Comparison of ENCODE assay signal across 9 cellular contexts in the genomic region with DNA sequence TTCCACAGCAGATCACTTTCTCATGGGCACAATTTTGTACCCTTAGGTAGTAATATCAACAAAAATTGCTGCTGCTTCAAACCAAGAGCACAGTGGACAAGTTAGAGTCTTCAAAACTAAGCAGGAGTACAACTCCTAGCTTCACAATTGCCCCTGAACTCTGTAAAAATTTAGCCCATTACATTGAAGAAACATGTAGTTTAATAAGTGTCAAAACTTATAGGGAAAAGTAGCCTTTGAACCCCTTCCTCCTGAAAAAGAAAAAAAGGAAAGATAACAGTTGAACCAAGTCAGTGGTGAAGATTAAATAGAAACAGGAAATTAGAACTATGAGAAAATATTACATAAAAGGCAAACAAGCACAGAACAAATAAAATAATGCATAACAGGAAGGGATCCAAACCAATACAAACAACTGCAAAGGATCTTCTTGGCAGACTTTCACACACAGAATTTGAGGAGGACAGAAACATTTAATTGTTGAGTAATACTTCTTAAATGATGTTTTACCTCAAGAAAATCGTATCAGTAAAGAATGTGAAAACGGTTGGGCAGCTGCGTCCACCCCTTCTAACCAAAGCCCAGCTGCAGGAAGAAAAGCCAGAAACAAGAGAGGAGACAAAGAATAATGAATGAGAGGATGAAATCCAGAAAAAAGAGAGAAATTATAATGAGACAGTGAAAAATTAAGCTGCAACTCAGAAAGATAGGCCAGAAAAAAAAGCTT.
DNase-seq lines count a peak whose midpoint lies in the region; ATAC-seq and TF ChIP-seq lines count a peak whose summit lies in the region.
"Had no signal": no experiment of that assay in that cellular context is flagged by ENCODE, and none has a peak within 500 bp of the region (broad histone marks: within the 10 kb centered on the region; RNA-seq: fewer than 3 reads in every experiment).

No MANE protein-coding gene starts in this region.

- H3K4me1 ChIP-seq in mammary epithelial cell (ENCODE audit: insufficient read depth, low read length) (no peaks in the 10 kb centered on the region), upper lobe of right lung (no peaks in the 10 kb centered on the region)

- H3K27ac ChIP-seq in mammary epithelial cell (ENCODE audit: insufficient read depth, low read depth, low read length) (no peak overlapping the region), layer of hippocampus (ENCODE audit: low read depth, low read length) (peak overlapping the region; percentile 63), upper lobe of right lung (peak overlapping the region; percentile 53)

- H3K27me3 ChIP-seq in mammary epithelial cell (ENCODE audit: insufficient read depth, low read length) (no peaks in the 10 kb centered on the region), layer of hippocampus (ENCODE audit: control insufficient read depth, insufficient read depth, low read length) (no peaks in the 10 kb centered on the region), upper lobe of right lung (no peaks in the 10 kb centered on the region)

- no peak overlapping the region for H3K9ac ChIP-seq in mammary epithelial cell (ENCODE audit: insufficient read depth, low read length)

- no peaks in the 10 kb centered on the region for H3K9me3 ChIP-seq in mammary epithelial cell (replicated peaks; ENCODE audit: insufficient read depth, low read length)
- H3K9me3 ChIP-seq in upper lobe of right lung, result no peaks in the 10 kb centered on the region

- TF ChIP-seq CTCF in MCF 10A (IDR thresholded peaks at IDR 0.05; ENCODE audit: unreplicated experiment) (no peak), mammary epithelial cell (conservative IDR thresholded peaks at IDR 0.05 in 1 of 2, IDR thresholded peaks at IDR 0.05 in 1 of 2; ENCODE audit: extremely low read depth in 1 of 2, insufficient read depth in 1 of 2, low read depth in 1 of 2, low read length in 2 of 2) (no peak), astrocyte of the cerebellum (IDR thresholded peaks at IDR 0.05; ENCODE audit: low read depth, low read length, missing control alignments) (no peak), upper lobe of right lung (IDR thresholded peaks at IDR 0.05) (no peak)

- H3K36me3 Mint-ChIP-seq in MCF 10A (ENCODE audit: insufficient read depth, unreplicated experiment), result no peaks in the 10 kb centered on the region

- no peak overlapping the region for H3K4me2 ChIP-seq in mammary epithelial cell (ENCODE audit: insufficient read depth, low read depth, low read length)

- no peak overlapping the region for H3K4me3 ChIP-seq in mammary epithelial cell (replicated peaks in 1 of 3; ENCODE audit: insufficient read depth in 1 of 3, low read depth in 2 of 3, low read length in 3 of 3)
- no peak overlapping the region for H3K4me3 ChIP-seq in astrocyte of the cerebellum (ENCODE audit: low read depth, low read length)
- H3K4me3 ChIP-seq in upper lobe of right lung, result no peak overlapping the region

- POLR2A ChIA-PET in MCF 10A (lab: Yijun Ruan, JAX), result interaction anchor here (0.6 kb wide), 1 partner anchor 431 kb away, joined by 3 read pairs; no protein-coding TSS in a partner anchor

- no peaks in the 10 kb centered on the region for H4K20me1 ChIP-seq in mammary epithelial cell (ENCODE audit: insufficient read depth, low read length)

- dilution Hi-C loops in mammary epithelial cell (cut with HindIII; ENCODE audit: low sequenced_read_pairs), result no loop called here

- DNase-seq in MCF 10A (ENCODE audit: unreplicated experiment) (peak; percentile 61), mammary epithelial cell (no peak), astrocyte of the cerebellum (ENCODE audit: low read depth) (peak; percentile 88), upper lobe of right lung (no peak), T1000 (lab: John Stamatoyannopoulos, UW) (no peak), HuH-7.5 (ENCODE audit: low spot score) (no peak), left colon (no peak)
- DNase-seq: stimulated activated CD4-positive, alpha-beta T cell treated with anti-CD3 and anti-CD28 coated beads, Interleukin-4, amount 100 ng/mL, for 4 hours had no signal

- H3K4me3 Mint-ChIP-seq in MCF 10A (ENCODE audit: unreplicated experiment), result no peak overlapping the region

- H3K9me3 Mint-ChIP-seq in MCF 10A (ENCODE audit: unreplicated experiment), result no peaks in the 10 kb centered on the region

- H3K36me3 ChIP-seq in mammary epithelial cell (ENCODE audit: insufficient read depth, low read length), result no peaks in the 10 kb centered on the region
- H3K36me3 ChIP-seq in upper lobe of right lung, result no peaks in the 10 kb centered on the region

- 14% methylated on average over 3 of the region's 3 CpGs for WGBS in mammary epithelial cell (ENCODE audit: low coverage, missing lambda C conversion rate)

- intact Hi-C loops in MCF 10A (cut with micrococcal nuclease), result no loop called here
- intact Hi-C loops in mammary epithelial cell (cut with micrococcal nuclease), result no loop called here
- intact Hi-C loops in upper lobe of right lung (cut with DNase I), result no loop called here
- intact Hi-C loops in left colon (cut with DNase I, micrococcal nuclease), result no loop called here

- H3K27ac Mint-ChIP-seq in MCF 10A (ENCODE audit: low read depth, unreplicated experiment), result peak overlapping the region; percentile 33

- peaks cover 11% of the 10 kb centered on the region for H3K4me1 Mint-ChIP-seq in MCF 10A (ENCODE audit: insufficient read depth, unreplicated experiment)

- CTCF ChIA-PET in MCF 10A (lab: Yijun Ruan, JAX), result interaction anchor here (0.7 to 1.1 kb wide), 3 partner anchors 23 to 188 kb away, joined by 3 to 4 read pairs (median 4); no protein-coding TSS in a partner anchor
- CTCF ChIA-PET in mammary epithelial cell (lab: Charles Lee; ENCODE audit: low non-redundant PET), result no interaction called here

- H2AFZ ChIP-seq in mammary epithelial cell (ENCODE audit: low read depth, low read length), result no peak overlapping the region

- no peaks in the 10 kb centered on the region for H3K79me2 ChIP-seq in mammary epithelial cell (ENCODE audit: insufficient read depth, low read length)

- ATAC-seq in upper lobe of right lung (no peak), left colon (no peak)

- in situ Hi-C loops in mammary epithelial cell (cut with MboI; ENCODE audit: low sequenced_read_pairs in 2 of 2), result no loop called here
- in situ Hi-C loops in astrocyte of the cerebellum (cut with HindIII; ENCODE audit: low sequenced_read_pairs), result no loop called here

- H3K27me3 Mint-ChIP-seq in MCF 10A (ENCODE audit: insufficient read depth, unreplicated experiment), result no peaks in the 10 kb centered on the region

- BruUV-seq in MCF 10A (replicated peaks; lab: Mats Ljungman, UMichigan) (no TSS peak), mammary epithelial cell (replicated peaks; lab: Mats Ljungman, UMichigan) (no TSS peak)

Comparison
In these comparisons a context has a peak if more than half of its experiments do, and no peak if none do; other contexts are left out.
1. DNase-seq: peak in MCF 10A (single experiment) and astrocyte of the cerebellum (single experiment); none in mammary epithelial cell (single experiment), upper lobe of right lung (single experiment), T1000 (single experiment), HuH-7.5 (single experiment) and left colon (0 of 2).